ENCODE assay signal across 17 cellular contexts in the genomic region with DNA sequence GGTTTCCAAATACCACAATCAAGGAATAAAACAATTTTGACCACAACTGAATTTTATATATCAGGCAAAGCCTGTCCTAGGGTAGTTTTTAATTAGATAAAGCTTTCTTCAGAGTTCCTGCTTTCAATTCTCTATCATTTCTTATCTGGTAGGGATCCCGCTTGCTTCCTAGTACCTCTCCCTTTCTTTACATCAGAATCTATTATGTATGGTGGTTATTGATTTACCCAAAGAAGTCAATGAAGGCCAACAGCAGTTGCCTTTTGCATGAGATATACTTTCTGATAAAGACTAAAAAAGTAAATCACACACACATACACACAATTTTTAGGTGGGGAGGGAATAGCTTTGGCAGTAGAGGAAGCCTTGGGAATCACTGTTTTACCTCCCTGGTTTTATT.
"Had no signal": no experiment of that assay in that cellular context is flagged by ENCODE, and none has a peak within 500 bp of the region (broad histone marks: within the 10 kb centered on the region; RNA-seq: fewer than 3 reads in every experiment).

No MANE protein-coding gene starts in this region.

- H3K9me3 ChIP-seq: lower lobe of right lung, sigmoid colon, tibial artery had no signal

- H3K27ac ChIP-seq: brain microvascular endothelial cell, dorsolateral prefrontal cortex, hepatocyte, lower lobe of right lung, sigmoid colon had no signal

- DNase-seq: activated CD4-positive, alpha-beta memory T cell treated with anti-CD3 and anti-CD28 coated beads for 36 hours; activated CD8-positive, alpha-beta memory T cell treated with anti-CD3 and anti-CD28 coated beads, Interleukin-2, amount 10 ng/mL, durations not matched to agents 7 days and 5 days; activated naive CD4-positive, alpha-beta T cell treated with anti-CD3 and anti-CD28 coated beads for 36 hours; brain microvascular endothelial cell; central memory CD4-positive, alpha-beta T cell; dorsolateral prefrontal cortex; foreskin fibroblast; left cardiac atrium; lower lobe of right lung; nephron progenitor cell; nucleus accumbens; posterior cingulate gyrus; sigmoid colon; stimulated activated CD4-positive, alpha-beta T cell treated with anti-CD3 and anti-CD28 coated beads, Interleukin-4, amount 100 ng/mL, for 4 hours; stimulated activated naive CD4-positive, alpha-beta T cell treated with Interleukin-2 at 50 U/mL for 16 hours; tibial artery had no signal

- H3K4me1 ChIP-seq: lower lobe of right lung, sigmoid colon had no signal

- H3K4me3 ChIP-seq: dorsolateral prefrontal cortex, hepatocyte, lower lobe of right lung, sigmoid colon, tibial artery had no signal

- ATAC-seq: activated CD8-positive, alpha-beta memory T cell treated with anti-CD3 and anti-CD28 coated beads, Interleukin-2, amount 10 ng/mL, durations not matched to agents 7 days and 5 days; left cardiac atrium; lower lobe of right lung had no signal

- H3K27me3 ChIP-seq: brain microvascular endothelial cell, dorsolateral prefrontal cortex, hepatocyte, sigmoid colon, tibial artery had no signal

- H3K79me2 ChIP-seq: hepatocyte had no signal

- H3K36me3 ChIP-seq: brain microvascular endothelial cell, lower lobe of right lung, sigmoid colon, tibial artery had no signal

- H2AFZ ChIP-seq: hepatocyte had no signal

- H3K4me2 ChIP-seq: hepatocyte had no signal
